In the genomic region with DNA sequence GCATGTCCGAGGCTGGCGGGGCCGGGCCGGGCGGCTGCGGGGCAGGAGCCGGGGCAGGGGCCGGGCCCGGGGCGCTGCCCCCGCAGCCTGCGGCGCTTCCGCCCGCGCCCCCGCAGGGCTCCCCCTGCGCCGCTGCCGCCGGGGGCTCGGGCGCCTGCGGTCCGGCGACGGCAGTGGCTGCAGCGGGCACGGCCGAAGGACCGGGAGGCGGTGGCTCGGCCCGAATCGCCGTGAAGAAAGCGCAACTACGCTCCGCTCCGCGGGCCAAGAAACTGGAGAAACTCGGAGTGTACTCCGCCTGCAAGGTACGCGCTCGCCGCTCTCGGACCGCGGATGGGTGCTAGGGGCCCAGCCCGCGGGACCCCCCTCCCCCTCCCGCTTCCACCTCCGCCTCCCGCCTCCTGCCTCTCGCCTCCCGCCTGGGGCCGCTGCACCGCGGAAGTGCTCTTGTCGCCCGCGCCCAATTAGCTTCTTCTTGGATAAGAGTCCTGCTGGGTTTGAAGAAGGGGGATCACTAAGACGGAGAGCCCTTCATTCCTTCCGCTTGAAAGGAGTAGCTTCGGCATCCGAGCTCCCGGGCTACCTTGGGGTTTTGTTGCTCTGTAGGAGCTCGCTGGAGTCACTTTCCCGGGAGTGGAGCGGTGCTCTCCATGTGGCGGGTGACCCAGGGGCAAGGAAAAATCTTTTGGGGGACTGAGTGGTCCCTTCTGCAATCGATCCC, we compare ENCODE assay signal across 9 cellular contexts. TPM values are rescaled to one million over a fixed set of nuclear protein-coding genes. Genes with fewer than 3 reads are reported as not detected.
DNase-seq lines count a peak whose midpoint lies in the region; ATAC-seq and TF ChIP-seq lines count a peak whose summit lies in the region.
"Had no signal": no experiment of that assay in that cellular context is flagged by ENCODE, and none has a peak within 500 bp of the region (broad histone marks: within the 10 kb centered on the region; RNA-seq: fewer than 3 reads in every experiment).

No MANE protein-coding gene starts in this region.

- H3K27ac Mint-ChIP-seq in activated T-cell treated with anti-CD3 and anti-CD28 coated beads, Interleukin-2, amount 50 U/mL, for 24 hours = peak overlapping the region; percentile 94

- no peaks in the 10 kb centered on the region for H3K9me2 ChIP-seq in OCI-LY1 (ENCODE audit: low read depth, low read length)

- H3K9me3 ChIP-seq in OCI-LY1 (ENCODE audit: low read length) = no peaks in the 10 kb centered on the region
- H3K9me3 ChIP-seq in mucosa of descending colon = no peaks in the 10 kb centered on the region

- H2AFZ ChIP-seq in OCI-LY1 (ENCODE audit: low read length) = no peak overlapping the region

- peak overlapping the region; percentile 73 for H3K4me2 ChIP-seq in OCI-LY1 (ENCODE audit: low read length)

- no peaks in the 10 kb centered on the region for H3K9me3 Mint-ChIP-seq in activated T-cell treated with anti-CD3 and anti-CD28 coated beads, Interleukin-2, amount 50 U/mL, for 24 hours

- peaks cover 5% of the 10 kb centered on the region for H3K36me3 Mint-ChIP-seq in activated T-cell treated with anti-CD3 and anti-CD28 coated beads, Interleukin-2, amount 50 U/mL, for 24 hours (ENCODE audit: low read depth)

- no peak; the same call in 1 of the 2 replicates for TF ChIP-seq CTCF in C4-2B (conservative IDR thresholded peaks at IDR 0.05)
- TF ChIP-seq CTCF in OCI-LY1 (IDR thresholded peaks at IDR 0.05; ENCODE audit: low read length) = no peak
- peak; percentile 23 for TF ChIP-seq CTCF in epithelial cell of proximal tubule (conservative IDR thresholded peaks at IDR 0.05; ENCODE audit: low read depth, low read length)
- TF ChIP-seq CTCF in mucosa of descending colon (IDR thresholded peaks at IDR 0.05) = no peak

- intact Hi-C loops in mucosa of descending colon (cut with DNase I, micrococcal nuclease) = loop anchor here in 1 of 2 donors (10.0 kb wide), 1 partner anchor 96 kb away; a partner anchor contains a TSS

- peak; percentile 79 for DNase-seq in activated T-cell treated with anti-CD3 and anti-CD28 coated beads, Interleukin-2, amount 50 U/mL, for 24 hours
- DNase-seq in epithelial cell of proximal tubule (ENCODE audit: low read depth) (no peak), mucosa of descending colon (peak; percentile 82 to 91 (median 85))
- peak; percentile 35 for DNase-seq in stimulated activated CD8-positive, alpha-beta memory T cell treated with anti-CD3 and anti-CD28 coated beads, Interleukin-7, amount 100 ng/mL, for 24 hours (ENCODE audit: low read depth)

- H3K4me1 ChIP-seq in OCI-LY1 (ENCODE audit: insufficient read depth, low read length, severe bottlenecking) (peaks cover 49% of the 10 kb centered on the region), mucosa of descending colon (ENCODE audit: low read depth) (peaks cover 30% of the 10 kb centered on the region)

- ATAC-seq in GM19324 (IDR thresholded peaks at IDR 0.05; ENCODE audit: low FRiP score, unreplicated experiment) (peak; percentile 48), HG03442 (IDR thresholded peaks at IDR 0.05; ENCODE audit: unreplicated experiment) (peak; percentile 37), mucosa of descending colon (peak; percentile 57)

- H3F3A ChIP-seq in OCI-LY1 (ENCODE audit: insufficient read depth, low read length) = peaks cover 5% of the 10 kb centered on the region; the same call in 1 of the 2 replicates

- no peaks in the 10 kb centered on the region for H3K27me3 ChIP-seq in OCI-LY1 (ENCODE audit: insufficient read depth, low read length)

- no peaks in the 10 kb centered on the region for H3K27me3 Mint-ChIP-seq in activated T-cell treated with anti-CD3 and anti-CD28 coated beads, Interleukin-2, amount 50 U/mL, for 24 hours

- H3K9ac ChIP-seq in OCI-LY1 (ENCODE audit: low read length) = peak overlapping the region; percentile 76

- no peaks in the 10 kb centered on the region for H4K20me1 ChIP-seq in OCI-LY1 (ENCODE audit: insufficient read depth, low read length)

- H3K36me3 ChIP-seq in OCI-LY1 (ENCODE audit: insufficient read depth, low read length) = no peaks in the 10 kb centered on the region
- H3K36me3 ChIP-seq in mucosa of descending colon (ENCODE audit: low read depth) = no peaks in the 10 kb centered on the region

- H3K27ac ChIP-seq in C4-2B (peak overlapping the region; percentile 64), OCI-LY1 (ENCODE audit: low read depth, low read length, poor library complexity, severe bottlenecking) (peak overlapping the region; percentile 92)

- H3K4me3 ChIP-seq in OCI-LY1 (ENCODE audit: low read depth, low read length, poor library complexity, severe bottlenecking) (peak overlapping the region; percentile 75), epithelial cell of proximal tubule (ENCODE audit: low read depth, low read length) (peak overlapping the region; percentile 86), mucosa of descending colon (peak overlapping the region; percentile 61)

- peaks cover 17% of the 10 kb centered on the region for H3K79me2 ChIP-seq in OCI-LY1 (ENCODE audit: insufficient read depth, low read length)

- H3K4me1 Mint-ChIP-seq in activated T-cell treated with anti-CD3 and anti-CD28 coated beads, Interleukin-2, amount 50 U/mL, for 24 hours (ENCODE audit: low read depth) = peaks cover 62% of the 10 kb centered on the region

- H3K4me3 Mint-ChIP-seq in activated T-cell treated with anti-CD3 and anti-CD28 coated beads, Interleukin-2, amount 50 U/mL, for 24 hours = peak overlapping the region; percentile 91

RNA-seq across cellular contexts. Expression of a gene that starts 0.4 kb away (rescaled TPM):
- 3.6 and 5.1 TPM in 2 replicates for total RNA-seq in epithelial cell of proximal tubule
- 10 to 100 TPM; 27.2 to 49.1 (median 27.5) TPM for total RNA-seq in mucosa of descending colon

RNA-seq across cellular contexts. Expression of a gene that starts 28.6 kb away (rescaled TPM):
- total RNA-seq in epithelial cell of proximal tubule = not detected in 2 replicates
- not detected for total RNA-seq in mucosa of descending colon
- total RNA-seq: glomerular endothelial cell had no signal
